In genomic region chr7:2500701-2501100, GRCh38 we compare ENCODE assay signal across 24 cellular contexts. TPM values are rescaled to one million over a fixed set of nuclear protein-coding genes. Genes with fewer than 3 reads are reported as not detected.
DNase-seq lines count a peak whose midpoint lies in the region; ATAC-seq, FAIRE-seq and TF ChIP-seq lines count a peak whose summit lies in the region.
"Had no signal": no experiment of that assay in that cellular context is flagged by ENCODE, and none has a peak within 500 bp of the region (broad histone marks: within the 10 kb centered on the region; RNA-seq: fewer than 3 reads in every experiment).

No MANE protein-coding gene starts in this region.

- H3K9ac ChIP-seq in HUES48 (ENCODE audit: low read depth, low read length): no peak overlapping the region
- no peak overlapping the region for H3K9ac ChIP-seq in astrocyte (ENCODE audit: low read length)
- H3K9ac ChIP-seq: GM23248 had no signal

- H3K79me2 ChIP-seq in astrocyte (ENCODE audit: insufficient read depth, low read length) (no peaks in the 10 kb centered on the region), osteoblast (ENCODE audit: insufficient read depth, low read length) (no peaks in the 10 kb centered on the region)

- intact Hi-C loops in Right ventricle myocardium inferior (cut with DNase I): no loop called here

- ATAC-seq in Right ventricle myocardium inferior: no peak
- ATAC-seq: GM12878, HepG2 had no signal

- H3K4me3 Mint-ChIP-seq in astrocyte (ENCODE audit: unreplicated experiment) (no peak overlapping the region), nephron progenitor cell (no peak overlapping the region)
- H3K4me3 Mint-ChIP-seq: B cell; CD4-positive, alpha-beta T cell had no signal

- H3K27me3 Mint-ChIP-seq in astrocyte (ENCODE audit: low read depth, unreplicated experiment) (peaks cover 21% of the 10 kb centered on the region), nephron progenitor cell (ENCODE audit: low read depth, poor library complexity) (no peaks in the 10 kb centered on the region)

- H4K20me1 ChIP-seq in astrocyte (ENCODE audit: insufficient read depth, low read length): no peaks in the 10 kb centered on the region
- no peaks in the 10 kb centered on the region for H4K20me1 ChIP-seq in osteoblast (ENCODE audit: insufficient read depth, low read length)

- H3K9me3 Mint-ChIP-seq in astrocyte (ENCODE audit: unreplicated experiment) (no peaks in the 10 kb centered on the region), nephron progenitor cell (no peaks in the 10 kb centered on the region)
- H3K9me3 Mint-ChIP-seq: CD4-positive, alpha-beta T cell had no signal

- H3K4me3 ChIP-seq in HUES48 (ENCODE audit: low read depth, low read length) (no peak overlapping the region), astrocyte (ENCODE audit: insufficient read depth, low read depth, low read length) (no peak overlapping the region), osteoblast (ENCODE audit: insufficient read depth, low read length) (no peak overlapping the region)
- H3K4me3 ChIP-seq: GM12878, GM23248 had no signal

- H3K4me1 Mint-ChIP-seq in astrocyte (ENCODE audit: low read depth, unreplicated experiment) (peaks cover 3% of the 10 kb centered on the region), nephron progenitor cell (peaks cover 54% of the 10 kb centered on the region)

- DNase-seq in A172 (ENCODE audit: low spot score) (peak; percentile 68), astrocyte (ENCODE audit: low read depth) (no peak), nephron progenitor cell (no peak), osteoblast (ENCODE audit: insufficient read length, low spot score, missing footprints) (no peak), Right ventricle myocardium inferior (ENCODE audit: missing footprints) (no peak), GDM1 (lab: John Stamatoyannopoulos, UW) (no peak), HPDE6-E6E7 (ENCODE audit: extremely low spot score) (no peak)
- DNase-seq: 8988T; Calu3; CD4-positive, alpha-beta T cell; GM23248; KBM-7; NCI-H1105 treated with DMSO at 0.1 percent for 48 hours; NCI-H1694 treated with DMSO at 0.1 percent for 48 hours; NCI-H2227 treated with DMSO at 0.1 percent for 48 hours; NCI-H510A treated with DMSO at 0.1 percent for 48 hours; NCI-H774; OCI-M1; RPMI8226; SIG-M5 had no signal

- H3K4me1 ChIP-seq in HUES48 (ENCODE audit: control insufficient read depth, insufficient read depth, low read length) (peaks cover 24% of the 10 kb centered on the region), astrocyte (ENCODE audit: insufficient read depth, low read length) (peaks cover 7% of the 10 kb centered on the region), osteoblast (ENCODE audit: insufficient read depth, low read length) (peaks cover 11% of the 10 kb centered on the region)

- H3K27ac ChIP-seq in HUES48 (ENCODE audit: low read depth, low read length) (peak overlapping the region; percentile 64), astrocyte (ENCODE audit: low read depth, low read length) (no peak overlapping the region), osteoblast (ENCODE audit: low read depth, low read length) (no peak overlapping the region)
- H3K27ac ChIP-seq: GM23248 had no signal

- H3K4me2 ChIP-seq in astrocyte (ENCODE audit: low read length) (no peak overlapping the region), osteoblast (ENCODE audit: insufficient read depth, low read length) (no peak overlapping the region)

- FAIRE-seq in astrocyte (lab: Jason Lieb, UNC): no peak
- FAIRE-seq: GM12878, HepG2 had no signal

- H3K27me3 ChIP-seq in HUES48 (ENCODE audit: control insufficient read depth, insufficient read depth, low read length) (no peaks in the 10 kb centered on the region), astrocyte (ENCODE audit: insufficient read depth, low read length) (no peaks in the 10 kb centered on the region), osteoblast (ENCODE audit: insufficient read depth, low read length) (no peaks in the 10 kb centered on the region)

- H3K27ac Mint-ChIP-seq in astrocyte (ENCODE audit: unreplicated experiment) (peak overlapping the region; percentile 12), nephron progenitor cell (peak overlapping the region; percentile 16)
- H3K27ac Mint-ChIP-seq: B cell; CD4-positive, alpha-beta T cell had no signal

- H3K36me3 ChIP-seq in HUES48 (ENCODE audit: control insufficient read depth, insufficient read depth, low read length) (no peaks in the 10 kb centered on the region), astrocyte (ENCODE audit: insufficient read depth, low read length) (no peaks in the 10 kb centered on the region), osteoblast (ENCODE audit: insufficient read depth, low read length) (no peaks in the 10 kb centered on the region)

- H3K36me3 Mint-ChIP-seq in astrocyte (ENCODE audit: low read depth, unreplicated experiment) (no peaks in the 10 kb centered on the region), nephron progenitor cell (ENCODE audit: low read depth) (no peaks in the 10 kb centered on the region)

- TF ChIP-seq CTCF in astrocyte (IDR thresholded peaks at IDR 0.05; ENCODE audit: insufficient read depth, low read depth, low read length): no peak
- no peak for TF ChIP-seq CTCF in nephron progenitor cell (IDR thresholded peaks at IDR 0.05)
- no peak for TF ChIP-seq CTCF in osteoblast (IDR thresholded peaks at IDR 0.05; ENCODE audit: extremely low read depth, low read depth, low read length)

- H2AFZ ChIP-seq in astrocyte (ENCODE audit: low read depth, low read length) (no peak overlapping the region), osteoblast (ENCODE audit: low read length) (no peak overlapping the region)
- H2AFZ ChIP-seq: GM23248 had no signal

- H3K9me3 ChIP-seq in HUES48 (ENCODE audit: control insufficient read depth, insufficient read depth, low read length) (no peaks in the 10 kb centered on the region), astrocyte (ENCODE audit: insufficient read depth, low read depth, low read length) (no peaks in the 10 kb centered on the region), osteoblast (ENCODE audit: low read depth, low read length) (no peaks in the 10 kb centered on the region)

RNA-seq across cellular contexts. Expression of gene LFNG, which starts 18.9 kb away (rescaled TPM):
- total RNA-seq in A172 (2014; rRNA removed; shearing (Covaris generic)): 21.2 and 32.5 TPM in 2 replicates
- total RNA-seq in astrocyte (58.6 and 76.9 TPM in 2 replicates), osteoblast (16.2 and 21.0 TPM in 2 replicates), Right ventricle myocardium inferior (6.5 TPM)

RNA-seq across cellular contexts. Expression of gene GRIFIN, which starts 24.5 kb away (rescaled TPM):
- total RNA-seq in A172 (2014; rRNA removed; shearing (Covaris generic)): not detected in 2 replicates
- total RNA-seq in astrocyte (not detected in 2 replicates), osteoblast (not detected in 2 replicates), Right ventricle myocardium inferior (not detected)
- total RNA-seq: B cell; Calu3; CD4-positive, alpha-beta T cell; GM12878; GM23248; HepG2 had no signal

RNA-seq across cellular contexts. Expression of gene BRAT1, which starts 54.6 kb away (rescaled TPM):
- 69.2 and 87.9 TPM in 2 replicates for total RNA-seq in A172 (2014; rRNA removed; shearing (Covaris generic))
- 18.7 and 19.7 TPM in 2 replicates for total RNA-seq in astrocyte
- 23.9 and 28.2 TPM in 2 replicates for total RNA-seq in osteoblast
- total RNA-seq in Right ventricle myocardium inferior: 14.8 TPM

RNA-seq across cellular contexts. Expression of gene IQCE, which starts 58.1 kb away (rescaled TPM):
- total RNA-seq in A172 (2014; rRNA removed; shearing (Covaris generic)): 26.1 and 35.5 TPM in 2 replicates
- total RNA-seq in astrocyte (13.1 and 13.8 TPM in 2 replicates), osteoblast (15.3 and 18.8 TPM in 2 replicates), Right ventricle myocardium inferior (11.5 TPM)
